Comparison of ENCODE assay signal across 23 cellular contexts in the genomic region with DNA sequence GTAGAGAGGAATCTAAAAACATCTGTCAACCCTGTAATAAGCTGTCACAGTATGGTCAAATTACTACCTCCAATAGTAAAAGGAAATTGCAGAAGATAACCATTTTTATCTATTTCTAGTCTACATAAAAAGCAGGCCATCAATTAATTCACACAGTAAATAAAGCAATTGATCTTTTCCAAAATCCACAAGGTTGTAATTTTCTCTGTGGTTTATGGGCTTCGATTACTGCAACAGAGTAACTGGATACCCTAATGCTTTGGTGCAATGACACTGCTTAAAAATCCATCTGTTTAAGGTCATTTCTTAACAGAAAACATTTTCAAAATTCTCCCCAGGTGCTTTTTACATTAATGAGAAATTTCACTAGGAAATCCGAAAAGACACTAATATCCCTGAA. TPM values are rescaled to one million over a fixed set of nuclear protein-coding genes. Genes with fewer than 3 reads are reported as not detected.
DNase-seq lines count a peak whose midpoint lies in the region; ATAC-seq and TF ChIP-seq lines count a peak whose summit lies in the region.
"Had no signal": no experiment of that assay in that cellular context is flagged by ENCODE, and none has a peak within 500 bp of the region (broad histone marks: within the 10 kb centered on the region; RNA-seq: fewer than 3 reads in every experiment).

No MANE protein-coding gene starts in this region.

- TF ChIP-seq EP300 in esophagus muscularis mucosa (IDR thresholded peaks at IDR 0.05) = no peak

- peaks cover 17% of the 10 kb centered on the region for H3K36me3 ChIP-seq in RWPE2 (ENCODE audit: low read depth)
- H3K36me3 ChIP-seq in esophagus muscularis mucosa = peaks cover 0 to 31% (median 10%) of the 10 kb centered on the region in 4 donors
- H3K36me3 ChIP-seq: cardiac muscle cell, vagina had no signal

- no peaks in the 10 kb centered on the region for H3K27me3 Mint-ChIP-seq in activated naive CD8-positive, alpha-beta T cell
- no peaks in the 10 kb centered on the region for H3K27me3 Mint-ChIP-seq in activated naive CD8-positive, alpha-beta T cell treated with anti-CD3 and anti-CD28 coated beads, Interleukin-2, amount 50 U/mL, for 24 hours
- H3K27me3 Mint-ChIP-seq in type B pancreatic cell = no peaks in the 10 kb centered on the region

- H3K4me3 ChIP-seq in RWPE2 (ENCODE audit: severe bottlenecking) = no peak overlapping the region
- H3K4me3 ChIP-seq in esophagus muscularis mucosa = no peak overlapping the region
- H3K4me3 ChIP-seq: BLaER1 treated with 17β-estradiol and CSF1 and Interleukin-3, amounts not matched to agents 10 nM and 100 nM; cardiac muscle cell; vagina had no signal

- peaks cover 18% of the 10 kb centered on the region for H3K36me3 Mint-ChIP-seq in activated naive CD8-positive, alpha-beta T cell
- peaks cover 49% of the 10 kb centered on the region for H3K36me3 Mint-ChIP-seq in activated naive CD8-positive, alpha-beta T cell treated with anti-CD3 and anti-CD28 coated beads, Interleukin-2, amount 50 U/mL, for 24 hours (ENCODE audit: low read depth)
- H3K36me3 Mint-ChIP-seq in type B pancreatic cell = peaks cover 27% of the 10 kb centered on the region

- H3K4me3 Mint-ChIP-seq in activated naive CD8-positive, alpha-beta T cell = no peak overlapping the region
- no peak overlapping the region for H3K4me3 Mint-ChIP-seq in activated naive CD8-positive, alpha-beta T cell treated with anti-CD3 and anti-CD28 coated beads, Interleukin-2, amount 50 U/mL, for 24 hours
- H3K4me3 Mint-ChIP-seq in type B pancreatic cell = peak overlapping the region; percentile 46
- H3K4me3 Mint-ChIP-seq: H9 had no signal

- DNase-seq in activated naive CD8-positive, alpha-beta T cell treated with anti-CD3 and anti-CD28 coated beads, Interleukin-2, amount 50 U/mL, for 24 hours = no peak
- no peak for DNase-seq in RWPE2 (ENCODE audit: low spot score)
- peak; percentile 38 for DNase-seq in fibroblast of gingiva (ENCODE audit: low read depth)
- DNase-seq in type B pancreatic cell (ENCODE audit: extremely low spot score, unreplicated experiment) = no peak
- DNase-seq in esophagus muscularis mucosa (ENCODE audit: extremely low spot score) = no peak
- no peak for DNase-seq in NOMO-1 treated with dmso at 0.1 percent for 144 hours (lab: John Stamatoyannopoulos, UW; ENCODE audit: unreplicated experiment)
- DNase-seq in germinal center (ENCODE audit: low spot score) = no peak
- DNase-seq: activated gamma-delta T cell; aorta; dermis blood vessel endothelial cell; H9; kidney glomerular epithelial cell; NCI-H1436; NCI-H524; nucleus accumbens; small intestine; stimulated activated CD4-positive, alpha-beta T cell treated with anti-CD3 and anti-CD28 coated beads, Interleukin-2, amount 100 ng/mL, for 24 hours; T-helper 9 cell had no signal

- TF ChIP-seq CTCF in RWPE2 (IDR thresholded peaks at IDR 0.05; ENCODE audit: poor library complexity, severe bottlenecking) = no peak
- TF ChIP-seq CTCF in type B pancreatic cell (conservative IDR thresholded peaks at IDR 0.05) = no peak
- TF ChIP-seq CTCF in esophagus muscularis mucosa (IDR thresholded peaks at IDR 0.05) = no peak

- H3K9me3 Mint-ChIP-seq in activated naive CD8-positive, alpha-beta T cell (ENCODE audit: low read depth) = no peaks in the 10 kb centered on the region
- no peaks in the 10 kb centered on the region for H3K9me3 Mint-ChIP-seq in activated naive CD8-positive, alpha-beta T cell treated with anti-CD3 and anti-CD28 coated beads, Interleukin-2, amount 50 U/mL, for 24 hours
- H3K9me3 Mint-ChIP-seq in type B pancreatic cell = no peaks in the 10 kb centered on the region

- H3K27ac ChIP-seq in RWPE2 (ENCODE audit: poor library complexity, severe bottlenecking) (peak overlapping the region; percentile 13), esophagus muscularis mucosa (replicated peaks in 1 of 4) (peak overlapping the region in 2 of 4 donors; percentile 79 to 80)
- H3K27ac ChIP-seq: BLaER1 treated with 17β-estradiol and CSF1 and Interleukin-3, amounts not matched to agents 10 nM and 100 nM; cardiac muscle cell; KMS-11; vagina had no signal

- H3K9me3 ChIP-seq in RWPE2 (ENCODE audit: severe bottlenecking) (no peaks in the 10 kb centered on the region), esophagus muscularis mucosa (no peaks in the 10 kb centered on the region)
- H3K9me3 ChIP-seq: vagina had no signal

- H3K27me3 ChIP-seq in RWPE2 (ENCODE audit: insufficient read depth, poor library complexity, severe bottlenecking) (no peaks in the 10 kb centered on the region), esophagus muscularis mucosa (no peaks in the 10 kb centered on the region)
- H3K27me3 ChIP-seq: BLaER1 treated with 17β-estradiol and CSF1 and Interleukin-3, amounts not matched to agents 10 nM and 100 nM; cardiac muscle cell; vagina had no signal

- H3K4me1 ChIP-seq in RWPE2 (ENCODE audit: insufficient read depth, poor library complexity, severe bottlenecking) (peaks cover 22% of the 10 kb centered on the region), esophagus muscularis mucosa (peaks cover 31 to 80% (median 72%) of the 10 kb centered on the region in 4 donors)

- WGBS in esophagus muscularis mucosa = 98% methylated on average over 2 of the region's 2 CpGs

- intact Hi-C loops in esophagus muscularis mucosa (cut with DNase I) = no loop called here

- no peak for ATAC-seq in activated naive CD8-positive, alpha-beta T cell treated with anti-CD3 and anti-CD28 coated beads, Interleukin-2, amount 50 U/mL, for 24 hours
- no peak for ATAC-seq in RWPE2 (ENCODE audit: low read depth)

- TF ChIP-seq POLR2A in esophagus muscularis mucosa (IDR thresholded peaks at IDR 0.05; ENCODE audit: low read depth) = no peak

- peaks cover 67% of the 10 kb centered on the region for H3K4me1 Mint-ChIP-seq in activated naive CD8-positive, alpha-beta T cell (ENCODE audit: low read depth)
- peaks cover 70% of the 10 kb centered on the region for H3K4me1 Mint-ChIP-seq in activated naive CD8-positive, alpha-beta T cell treated with anti-CD3 and anti-CD28 coated beads, Interleukin-2, amount 50 U/mL, for 24 hours
- H3K4me1 Mint-ChIP-seq in type B pancreatic cell (ENCODE audit: unreplicated experiment) = peaks cover 22% of the 10 kb centered on the region

- peak overlapping the region; percentile 23 for H3K27ac Mint-ChIP-seq in activated naive CD8-positive, alpha-beta T cell
- H3K27ac Mint-ChIP-seq in activated naive CD8-positive, alpha-beta T cell treated with anti-CD3 and anti-CD28 coated beads, Interleukin-2, amount 50 U/mL, for 24 hours = no peak overlapping the region
- H3K27ac Mint-ChIP-seq in type B pancreatic cell = peak overlapping the region; percentile 89
- H3K27ac Mint-ChIP-seq: H9 had no signal

RNA-seq across cellular contexts. Expression of a gene that starts 23.9 kb away (rescaled TPM):
- total RNA-seq in type B pancreatic cell (ENCODE audit: low replicate concordance) (42.1 and 89.4 TPM in 2 replicates), esophagus muscularis mucosa (100 to 1,000 TPM; 166 to 235 (median 202) TPM)

RNA-seq across cellular contexts. Expression of a gene that starts 50.9 kb away (rescaled TPM):
- 26.7 and 33.6 TPM in 2 replicates for total RNA-seq in type B pancreatic cell (ENCODE audit: low replicate concordance)
- 10 to 100 TPM; 18.3 to 32.0 (median 24.9) TPM for total RNA-seq in esophagus muscularis mucosa
